Comparison of ENCODE assay signal across 8 cellular contexts in genomic region chr4:139988863-139989765, GRCh38.
DNase-seq lines count a peak whose midpoint lies in the region; ATAC-seq lines count a peak whose summit lies in the region.

No MANE protein-coding gene starts in this region.

- H3K36me3 Mint-ChIP-seq in activated T-cell treated with anti-CD3 and anti-CD28 coated beads, Interleukin-2, amount 50 U/mL, for 4 hours (ENCODE audit: insufficient read depth) = no peaks in the 10 kb centered on the region

- ATAC-seq in activated T-cell treated with anti-CD3 and anti-CD28 coated beads, Interleukin-2, amount 50 U/mL, for 4 hours = peak; percentile 90 to 93
- peak; percentile 89 for ATAC-seq in left ventricle myocardium superior
- no peak for ATAC-seq in HG02571 (IDR thresholded peaks at IDR 0.05; ENCODE audit: unreplicated experiment)

- H3K4me3 Mint-ChIP-seq in activated T-cell treated with anti-CD3 and anti-CD28 coated beads, Interleukin-2, amount 50 U/mL, for 4 hours = no peak overlapping the region

- no peaks in the 10 kb centered on the region for H3K9me3 Mint-ChIP-seq in activated T-cell treated with anti-CD3 and anti-CD28 coated beads, Interleukin-2, amount 50 U/mL, for 4 hours

- peak; percentile 71 for DNase-seq in activated CD4-positive, alpha-beta T cell treated with anti-CD3 and anti-CD28 coated beads for 48 hours
- no peak for DNase-seq in activated CD4-positive, alpha-beta T cell treated with anti-CD3 and anti-CD28 coated beads for 1 hour
- DNase-seq in activated T-cell treated with anti-CD3 and anti-CD28 coated beads, Interleukin-2, amount 50 U/mL, for 4 hours = peak; percentile 49
- no peak for DNase-seq in left ventricle myocardium superior
- DNase-seq in stimulated activated CD4-positive, alpha-beta T cell treated with anti-CD3 and anti-CD28 coated beads, Interleukin-15, amount 100 ng/mL, for 48 hours (ENCODE audit: low read depth in 2 of 2) = peak; percentile 22 to 43
- no peak for DNase-seq in NCI-H2227 treated with DMSO at 0.1 percent for 48 hours (lab: John Stamatoyannopoulos, UW)
- DNase-seq in NCI-H1436 treated with DMSO at 0.1 percent for 48 hours (lab: John Stamatoyannopoulos, UW) = no peak

- intact Hi-C loops in left ventricle myocardium superior (cut with micrococcal nuclease) = no loop called here

- peaks cover 5% of the 10 kb centered on the region for H3K4me1 Mint-ChIP-seq in activated T-cell treated with anti-CD3 and anti-CD28 coated beads, Interleukin-2, amount 50 U/mL, for 4 hours (ENCODE audit: low read depth)

- H3K27me3 Mint-ChIP-seq in activated T-cell treated with anti-CD3 and anti-CD28 coated beads, Interleukin-2, amount 50 U/mL, for 4 hours (ENCODE audit: low read depth) = peaks cover 4% of the 10 kb centered on the region

Comparison
In these comparisons a context has a peak if more than half of its experiments do, and no peak if none do; other contexts are left out.
1. DNase-seq: peak in activated CD4-positive, alpha-beta T cell treated with anti-CD3 and anti-CD28 coated beads for 48 hours (single experiment), activated T-cell treated with anti-CD3 and anti-CD28 coated beads, Interleukin-2, amount 50 U/mL, for 4 hours (single experiment) and stimulated activated CD4-positive, alpha-beta T cell treated with anti-CD3 and anti-CD28 coated beads, Interleukin-15, amount 100 ng/mL, for 48 hours (2 of 2); none in activated CD4-positive, alpha-beta T cell treated with anti-CD3 and anti-CD28 coated beads for 1 hour (single experiment), left ventricle myocardium superior (single experiment), NCI-H2227 treated with DMSO at 0.1 percent for 48 hours (single experiment) and NCI-H1436 treated with DMSO at 0.1 percent for 48 hours (single experiment).